Comparison of ENCODE assay signal across 1 cellular context in genomic region chr1:171655215-171656116, GRCh38.
TF ChIP-seq lines count a peak whose summit lies in the region.

No MANE protein-coding gene starts in this region.

TF ChIP-seq in WTC11, 78 proteins besides CTCF, POLR2A, EP300 and RAD21 (continued from another document):
- no peak for TF ChIP-seq ATF2 (CRISPR knock-in tag; IDR thresholded peaks at IDR 0.05; ENCODE audit: borderline replicate concordance, low read depth)
- no peak for TF ChIP-seq FOXJ3 (CRISPR knock-in tag; IDR thresholded peaks at IDR 0.05; ENCODE audit: borderline replicate concordance)
- no peak for TF ChIP-seq SP1 (CRISPR knock-in tag; conservative IDR thresholded peaks at IDR 0.05)
- TF ChIP-seq HMGXB4 (CRISPR knock-in tag; IDR thresholded peaks at IDR 0.05): no peak
